ENCODE assay signal across 9 cellular contexts in genomic region chr2:160408575-160409291, GRCh38.
DNase-seq lines count a peak whose midpoint lies in the region; ATAC-seq and TF ChIP-seq lines count a peak whose summit lies in the region.
"Had no signal": no experiment of that assay in that cellular context is flagged by ENCODE, and none has a peak within 500 bp of the region (broad histone marks: within the 10 kb centered on the region; RNA-seq: fewer than 3 reads in every experiment).

No MANE protein-coding gene starts in this region.

- H3K4me1 Mint-ChIP-seq in activated T-cell treated with anti-CD3 and anti-CD28 coated beads, Interleukin-2, amount 50 U/mL, for 4 hours (ENCODE audit: low read depth): peaks cover 79% of the 10 kb centered on the region

- H3K9me3 ChIP-seq in breast epithelium (no peaks in the 10 kb centered on the region), left lung (no peaks in the 10 kb centered on the region), thoracic aorta (no peaks in the 10 kb centered on the region)

- H3K4me3 Mint-ChIP-seq in activated T-cell treated with anti-CD3 and anti-CD28 coated beads, Interleukin-2, amount 50 U/mL, for 4 hours: peak overlapping the region; percentile 86

- no peak for DNase-seq in activated T-cell treated with anti-CD3 and anti-CD28 coated beads, Interleukin-2, amount 50 U/mL, for 4 hours
- DNase-seq in activated T-cell treated with anti-CD3 and anti-CD28 coated beads for 4 hours (no peak), breast epithelium (ENCODE audit: low spot score in 2 of 2) (no peak), left lung (no peak), thoracic aorta (ENCODE audit: low spot score) (no peak), kidney tubule cell (ENCODE audit: low spot score) (no peak), hippocampal formation (lab: John Stamatoyannopoulos, UW) (no peak)
- DNase-seq: DMS153 had no signal

- H3K4me3 ChIP-seq in breast epithelium (peak overlapping the region in 2 of 3 donors; percentile 94 to 96), left lung (peak overlapping the region in 1 of 2 donors; percentile 90), thoracic aorta (peak overlapping the region; percentile 95)

- H3K36me3 ChIP-seq in breast epithelium: no peaks in the 10 kb centered on the region
- no peaks in the 10 kb centered on the region for H3K36me3 ChIP-seq in left lung
- no peaks in the 10 kb centered on the region for H3K36me3 ChIP-seq in thoracic aorta

- peak overlapping the region; percentile 86 to 98 for H3K27ac ChIP-seq in breast epithelium
- H3K27ac ChIP-seq in left lung: peak overlapping the region; percentile 60 to 100
- peak overlapping the region; percentile 70 to 80 for H3K27ac ChIP-seq in thoracic aorta

- no peaks in the 10 kb centered on the region for H3K36me3 Mint-ChIP-seq in activated T-cell treated with anti-CD3 and anti-CD28 coated beads, Interleukin-2, amount 50 U/mL, for 4 hours (ENCODE audit: insufficient read depth)

- intact Hi-C loops in breast epithelium (cut with DNase I; ENCODE audit: low total_unique reads) (loop anchor here (5.0 kb wide), 1 partner anchor 859 kb away; no protein-coding TSS in a partner anchor), left lung (cut with DNase I) (loop anchor here in 1 of 2 donors (10.0 kb wide), 1 partner anchor 84 kb away; no protein-coding TSS in a partner anchor)

- no peaks in the 10 kb centered on the region for H3K9me3 Mint-ChIP-seq in activated T-cell treated with anti-CD3 and anti-CD28 coated beads, Interleukin-2, amount 50 U/mL, for 4 hours

- H3K4me1 ChIP-seq in breast epithelium: peaks cover 0 to 5% of the 10 kb centered on the region in 2 donors
- H3K4me1 ChIP-seq in left lung: peaks cover 27 to 68% of the 10 kb centered on the region in 2 donors
- H3K4me1 ChIP-seq in thoracic aorta (ENCODE audit: control insufficient read depth in 1 of 2, low read depth in 2 of 2): peaks cover 39 to 57% of the 10 kb centered on the region in 2 donors

- TF ChIP-seq POLR2A in breast epithelium (IDR thresholded peaks at IDR 0.05): no peak

- H3K27me3 Mint-ChIP-seq in activated T-cell treated with anti-CD3 and anti-CD28 coated beads, Interleukin-2, amount 50 U/mL, for 4 hours (ENCODE audit: low read depth): no peaks in the 10 kb centered on the region

- H3K27me3 ChIP-seq in breast epithelium (no peaks in the 10 kb centered on the region), left lung (no peaks in the 10 kb centered on the region), thoracic aorta (replicated peaks; ENCODE audit: insufficient read depth) (no peaks in the 10 kb centered on the region)

- peak in 2 of 3 donors; percentile 19 to 32 for TF ChIP-seq CTCF in breast epithelium (IDR thresholded peaks at IDR 0.05)
- no peak for TF ChIP-seq CTCF in left lung (IDR thresholded peaks at IDR 0.05)
- no peak for TF ChIP-seq CTCF in thoracic aorta (IDR thresholded peaks at IDR 0.05)

- no peak for ATAC-seq in activated T-cell treated with anti-CD3 and anti-CD28 coated beads, Interleukin-2, amount 50 U/mL, for 4 hours
- ATAC-seq in left lung (no peak), thoracic aorta (ENCODE audit: insufficient number of reproducible peaks, low FRiP score, low read depth) (no peak), HG03439 (IDR thresholded peaks at IDR 0.05; ENCODE audit: unreplicated experiment) (no peak)

Comparison
In these comparisons a context has a peak if more than half of its experiments do, and no peak if none do; other contexts are left out.
1. CTCF ChIP-seq: peak in breast epithelium (2 of 3); none in left lung (0 of 2) and thoracic aorta (single experiment).
2. Peak in every context shown above with its lines, with median percentiles within 50 percentile points of each other: H3K27ac ChIP-seq.